Comparison of ENCODE assay signal across 1 cellular context in genomic region chr14:80037349-80037748, GRCh38.
TF ChIP-seq lines count a peak whose summit lies in the region.

No MANE protein-coding gene starts in this region.

TF ChIP-seq in WTC11, 78 proteins besides CTCF, POLR2A, EP300 and RAD21 (continued from another document):
- TF ChIP-seq, protein P1, sequence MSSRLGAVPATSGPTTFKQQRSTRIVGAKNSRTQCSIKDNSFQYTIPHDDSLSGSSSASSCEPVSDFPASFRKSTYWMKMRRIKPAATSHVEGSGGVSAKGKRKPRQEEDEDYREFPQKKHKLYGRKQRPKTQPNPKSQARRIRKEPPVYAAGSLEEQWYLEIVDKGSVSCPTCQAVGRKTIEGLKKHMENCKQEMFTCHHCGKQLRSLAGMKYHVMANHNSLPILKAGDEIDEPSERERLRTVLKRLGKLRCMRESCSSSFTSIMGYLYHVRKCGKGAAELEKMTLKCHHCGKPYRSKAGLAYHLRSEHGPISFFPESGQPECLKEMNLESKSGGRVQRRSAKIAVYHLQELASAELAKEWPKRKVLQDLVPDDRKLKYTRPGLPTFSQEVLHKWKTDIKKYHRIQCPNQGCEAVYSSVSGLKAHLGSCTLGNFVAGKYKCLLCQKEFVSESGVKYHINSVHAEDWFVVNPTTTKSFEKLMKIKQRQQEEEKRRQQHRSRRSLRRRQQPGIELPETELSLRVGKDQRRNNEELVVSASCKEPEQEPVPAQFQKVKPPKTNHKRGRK (CRISPR knock-in tag; IDR thresholded peaks at IDR 0.05; ENCODE audit: borderline replicate concordance), result no peak
- TF ChIP-seq, protein P2, sequence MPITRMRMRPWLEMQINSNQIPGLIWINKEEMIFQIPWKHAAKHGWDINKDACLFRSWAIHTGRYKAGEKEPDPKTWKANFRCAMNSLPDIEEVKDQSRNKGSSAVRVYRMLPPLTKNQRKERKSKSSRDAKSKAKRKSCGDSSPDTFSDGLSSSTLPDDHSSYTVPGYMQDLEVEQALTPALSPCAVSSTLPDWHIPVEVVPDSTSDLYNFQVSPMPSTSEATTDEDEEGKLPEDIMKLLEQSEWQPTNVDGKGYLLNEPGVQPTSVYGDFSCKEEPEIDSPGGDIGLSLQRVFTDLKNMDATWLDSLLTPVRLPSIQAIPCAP (CRISPR knock-in tag; IDR thresholded peaks at IDR 0.05), result no peak
- TF ChIP-seq, protein P3, sequence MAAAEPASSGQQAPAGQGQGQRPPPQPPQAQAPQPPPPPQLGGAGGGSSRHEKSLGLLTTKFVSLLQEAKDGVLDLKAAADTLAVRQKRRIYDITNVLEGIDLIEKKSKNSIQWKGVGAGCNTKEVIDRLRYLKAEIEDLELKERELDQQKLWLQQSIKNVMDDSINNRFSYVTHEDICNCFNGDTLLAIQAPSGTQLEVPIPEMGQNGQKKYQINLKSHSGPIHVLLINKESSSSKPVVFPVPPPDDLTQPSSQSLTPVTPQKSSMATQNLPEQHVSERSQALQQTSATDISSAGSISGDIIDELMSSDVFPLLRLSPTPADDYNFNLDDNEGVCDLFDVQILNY (CRISPR knock-in tag; IDR thresholded peaks at IDR 0.05), result no peak
- no peak for TF ChIP-seq MXD4 (CRISPR knock-in tag; IDR thresholded peaks at IDR 0.05; ENCODE audit: borderline replicate concordance)
